In genomic region chrX:53265771-53266170, GRCh38 we compare ENCODE assay signal across 16 cellular contexts. TPM values are rescaled to one million over a fixed set of nuclear protein-coding genes. Genes with fewer than 3 reads are reported as not detected.
DNase-seq lines count a peak whose midpoint lies in the region; ATAC-seq and TF ChIP-seq lines count a peak whose summit lies in the region.
"Had no signal": no experiment of that assay in that cellular context is flagged by ENCODE, and none has a peak within 500 bp of the region (broad histone marks: within the 10 kb centered on the region; RNA-seq: fewer than 3 reads in every experiment).

No MANE protein-coding gene starts in this region.

- no peak overlapping the region for H3K27ac Mint-ChIP-seq in activated naive CD8-positive, alpha-beta T cell treated with anti-CD3 and anti-CD28 coated beads, Interleukin-2, amount 50 U/mL, for 24 hours

- no peaks in the 10 kb centered on the region for H4K20me1 ChIP-seq in hepatocyte (ENCODE audit: insufficient read depth, poor library complexity, severe bottlenecking)

- no peaks in the 10 kb centered on the region for H3K9me2 ChIP-seq in hepatocyte (replicated peaks; ENCODE audit: insufficient read depth)

- DNase-seq in HCEC 1CT (peak; percentile 72), brain microvascular endothelial cell (no peak), hepatocyte (ENCODE audit: low spot score) (no peak), upper lobe of right lung (no peak), NCI-H510A (lab: John Stamatoyannopoulos, UW) (no peak), tibial artery (no peak)
- no peak for DNase-seq in effector CD8-positive, alpha-beta T cell (lab: John Stamatoyannopoulos, UW)
- DNase-seq in activated naive CD8-positive, alpha-beta T cell treated with anti-CD3 and anti-CD28 coated beads, Interleukin-2, amount 50 U/mL, for 24 hours: no peak
- DNase-seq: activated gamma-delta T cell, Calu3, left cardiac atrium, NCI-H1436 treated with DMSO at 0.1 percent for 48 hours, NCI-H446 treated with DMSO at 0.1 percent for 48 hours had no signal

- TF ChIP-seq CTCF in brain microvascular endothelial cell (IDR thresholded peaks at IDR 0.05; ENCODE audit: low read depth, low read length, missing control alignments) (no peak), hepatocyte (IDR thresholded peaks at IDR 0.05; ENCODE audit: poor library complexity) (no peak), upper lobe of right lung (IDR thresholded peaks at IDR 0.05) (no peak), tibial artery (IDR thresholded peaks at IDR 0.05) (no peak)

- H3K9me3 Mint-ChIP-seq in activated naive CD8-positive, alpha-beta T cell treated with anti-CD3 and anti-CD28 coated beads, Interleukin-2, amount 50 U/mL, for 24 hours: no peaks in the 10 kb centered on the region

- no peak for ATAC-seq in upper lobe of right lung
- no peak for ATAC-seq in activated naive CD8-positive, alpha-beta T cell treated with anti-CD3 and anti-CD28 coated beads, Interleukin-2, amount 50 U/mL, for 24 hours
- ATAC-seq: left cardiac atrium had no signal

- no peaks in the 10 kb centered on the region for H3K79me2 ChIP-seq in hepatocyte

- no peak overlapping the region for H3K4me2 ChIP-seq in hepatocyte
- H3K4me2 ChIP-seq: KMS-11 had no signal

- H3K4me3 ChIP-seq in brain microvascular endothelial cell (ENCODE audit: low read depth, low read length) (no peak overlapping the region), hepatocyte (no peak overlapping the region), upper lobe of right lung (no peak overlapping the region), tibial artery (no peak overlapping the region)
- H3K4me3 ChIP-seq: cardiac muscle cell had no signal

- 66% methylated on average over 3 of the region's 3 CpGs for WGBS in hepatocyte (ENCODE audit: low lambda C conversion rate, missing lambda C conversion rate)

- intact Hi-C loops in upper lobe of right lung (cut with DNase I): no loop called here
- intact Hi-C loops in tibial artery (cut with DNase I; ENCODE audit: low total_unique reads): no loop called here

- H3K4me1 ChIP-seq in hepatocyte (ENCODE audit: insufficient read depth): no peaks in the 10 kb centered on the region
- H3K4me1 ChIP-seq in upper lobe of right lung: peaks cover 3% of the 10 kb centered on the region
- peaks cover 0 to 3% (median 0%) of the 10 kb centered on the region in 4 donors for H3K4me1 ChIP-seq in tibial artery

- H3K36me3 ChIP-seq in brain microvascular endothelial cell (replicated peaks) (no peaks in the 10 kb centered on the region), hepatocyte (replicated peaks; ENCODE audit: insufficient read depth, low read depth) (no peaks in the 10 kb centered on the region), upper lobe of right lung (no peaks in the 10 kb centered on the region), tibial artery (no peaks in the 10 kb centered on the region)
- H3K36me3 ChIP-seq: cardiac muscle cell had no signal

- H3K27me3 ChIP-seq in brain microvascular endothelial cell (replicated peaks) (no peaks in the 10 kb centered on the region), hepatocyte (no peaks in the 10 kb centered on the region), upper lobe of right lung (no peaks in the 10 kb centered on the region), tibial artery (no peaks in the 10 kb centered on the region)
- H3K27me3 ChIP-seq: cardiac muscle cell had no signal

- no peak overlapping the region for H2AFZ ChIP-seq in hepatocyte

- in situ Hi-C loops in brain microvascular endothelial cell (cut with HindIII; ENCODE audit: low pct_ligation_motif_present, low sequenced_read_pairs): no loop called here

- no peaks in the 10 kb centered on the region for H3K36me3 Mint-ChIP-seq in activated naive CD8-positive, alpha-beta T cell treated with anti-CD3 and anti-CD28 coated beads, Interleukin-2, amount 50 U/mL, for 24 hours (ENCODE audit: low read depth)

- no peaks in the 10 kb centered on the region for H3K9me3 ChIP-seq in hepatocyte (ENCODE audit: low read depth)
- no peaks in the 10 kb centered on the region for H3K9me3 ChIP-seq in upper lobe of right lung
- no peaks in the 10 kb centered on the region for H3K9me3 ChIP-seq in tibial artery

- H3K4me1 Mint-ChIP-seq in activated naive CD8-positive, alpha-beta T cell treated with anti-CD3 and anti-CD28 coated beads, Interleukin-2, amount 50 U/mL, for 24 hours: peaks cover 37% of the 10 kb centered on the region

- H3K4me3 Mint-ChIP-seq in activated naive CD8-positive, alpha-beta T cell treated with anti-CD3 and anti-CD28 coated beads, Interleukin-2, amount 50 U/mL, for 24 hours: no peak overlapping the region

- H3K27ac ChIP-seq in brain microvascular endothelial cell: peak overlapping the region; percentile 32
- peak overlapping the region; percentile 34 for H3K27ac ChIP-seq in hepatocyte
- H3K27ac ChIP-seq in upper lobe of right lung: peak overlapping the region; percentile 36
- no peak overlapping the region for H3K27ac ChIP-seq in tibial artery
- H3K27ac ChIP-seq: cardiac muscle cell, KMS-11, VCaP had no signal

- H3K27me3 Mint-ChIP-seq in activated naive CD8-positive, alpha-beta T cell treated with anti-CD3 and anti-CD28 coated beads, Interleukin-2, amount 50 U/mL, for 24 hours: peaks cover 1% of the 10 kb centered on the region

RNA-seq across cellular contexts. Expression of gene IQSEC2, which starts 15.6 kb away (rescaled TPM):
- total RNA-seq in hepatocyte: 7.0 and 8.4 TPM in 2 replicates
- 3.7 and 4.4 TPM in 2 replicates for polyA plus RNA-seq in hepatocyte
- total RNA-seq in upper lobe of right lung: 17.3 TPM

RNA-seq across cellular contexts. Expression of gene KDM5C, which starts 40.8 kb away (rescaled TPM):
- 107 and 144 TPM in 2 replicates for total RNA-seq in hepatocyte
- polyA plus RNA-seq in hepatocyte: 74.5 and 85.5 TPM in 2 replicates
- total RNA-seq in upper lobe of right lung: 65.2 TPM

Comparison
In these comparisons a context has a peak if more than half of its experiments do, and no peak if none do; other contexts are left out.
1. H3K27ac ChIP-seq: peak in brain microvascular endothelial cell (single experiment), hepatocyte (single experiment) and upper lobe of right lung (single experiment); none in tibial artery (0 of 2).